In genomic region chr4:24794111-24794860, GRCh38 we compare ENCODE assay signal across 10 cellular contexts. TPM values are rescaled to one million over a fixed set of nuclear protein-coding genes. Genes with fewer than 3 reads are reported as not detected.
DNase-seq lines count a peak whose midpoint lies in the region; ATAC-seq and TF ChIP-seq lines count a peak whose summit lies in the region.
"Had no signal": no experiment of that assay in that cellular context is flagged by ENCODE, and none has a peak within 500 bp of the region (broad histone marks: within the 10 kb centered on the region; RNA-seq: fewer than 3 reads in every experiment).

No MANE protein-coding gene starts in this region.

- H3K36me3 ChIP-seq in BLaER1 treated with 17β-estradiol and CSF1 and Interleukin-3, amounts not matched to agents 10 nM and 100 nM: no peaks in the 10 kb centered on the region
- H3K36me3 ChIP-seq in rectal smooth muscle tissue (ENCODE audit: control insufficient read depth, insufficient read depth, low read length): no peaks in the 10 kb centered on the region

- ATAC-seq in SK-N-SH treated with all-trans-retinoic acid at 6 μM for 48 hours: peak; percentile 4; the same call in 1 of the 3 replicates
- peak; percentile 17 to 41 for ATAC-seq in left cardiac atrium
- ATAC-seq in GM18868 (IDR thresholded peaks at IDR 0.05; ENCODE audit: unreplicated experiment): no peak

- no peaks in the 10 kb centered on the region for H4K20me1 ChIP-seq in BLaER1 treated with 17β-estradiol and CSF1 and Interleukin-3, amounts not matched to agents 10 nM and 100 nM

- no peaks in the 10 kb centered on the region; a peak in 1 of 22 replicates for H3K27me3 ChIP-seq in BLaER1 treated with 17β-estradiol and CSF1 and Interleukin-3, amounts not matched to agents 10 nM and 100 nM
- no peaks in the 10 kb centered on the region for H3K27me3 ChIP-seq in rectal smooth muscle tissue (ENCODE audit: control insufficient read depth, insufficient read depth, low read length)

- H3K9me3 ChIP-seq in BLaER1 treated with 17β-estradiol and CSF1 and Interleukin-3, amounts not matched to agents 10 nM and 100 nM (replicated peaks in 1 of 11): peaks cover under 1 to 6% (median 2%) of the 10 kb centered on the region in 11 experiments; a peak in 15 of 22 replicates

- peaks cover 6 to 31% (median 17%) of the 10 kb centered on the region in 10 experiments; a peak in 19 of 20 replicates for H3K4me1 ChIP-seq in BLaER1 treated with 17β-estradiol and CSF1 and Interleukin-3, amounts not matched to agents 10 nM and 100 nM
- H3K4me1 ChIP-seq in rectal smooth muscle tissue (ENCODE audit: control insufficient read depth, insufficient read depth, low read length): peaks cover 18% of the 10 kb centered on the region

- H3K9ac ChIP-seq in BLaER1 treated with 17β-estradiol and CSF1 and Interleukin-3, amounts not matched to agents 10 nM and 100 nM: no peak overlapping the region
- H3K9ac ChIP-seq in rectal smooth muscle tissue (ENCODE audit: low read length): no peak overlapping the region

- H3K4me3 ChIP-seq in BLaER1 treated with 17β-estradiol and CSF1 and Interleukin-3, amounts not matched to agents 10 nM and 100 nM: no peak overlapping the region
- H3K4me3 ChIP-seq in rectal smooth muscle tissue (ENCODE audit: low read length): peak overlapping the region; percentile 44

- no peak overlapping the region for H3K27ac ChIP-seq in BLaER1 treated with 17β-estradiol and CSF1 and Interleukin-3, amounts not matched to agents 10 nM and 100 nM
- peak overlapping the region; percentile 93 for H3K27ac ChIP-seq in rectal smooth muscle tissue (ENCODE audit: low read depth, low read length)

- intact Hi-C loops in left cardiac atrium (cut with DNase I): loop anchor here in 1 of 2 donors (10.0 kb wide), 2 partner anchors 209 to 309 kb away; partner anchors contain the start of gene DHX15

- peak overlapping the region in 10 of 11 experiments; percentile 5 to 79 (median 50); a peak in 15 of 22 replicates for H3K4me2 ChIP-seq in BLaER1 treated with 17β-estradiol and CSF1 and Interleukin-3, amounts not matched to agents 10 nM and 100 nM

- DNase-seq in left cardiac atrium: peak; percentile 48
- no peak for DNase-seq in NCI-H187 treated with DMSO at 0.1 percent for 48 hours (lab: John Stamatoyannopoulos, UW)
- DNase-seq in H4 (ENCODE audit: low spot score): no peak
- no peak for DNase-seq in superior temporal gyrus (ENCODE audit: extremely low spot score)
- DNase-seq: activated CD4-positive, alpha-beta T cell treated with anti-CD3 and anti-CD28 coated beads for 48 hours; OCI-M1 had no signal

TF ChIP-seq in SK-N-SH treated with all-trans-retinoic acid at 6 μM for 48 hours, 23 proteins besides CTCF, POLR2A, EP300 and RAD21:
- TF ChIP-seq ESRRG (CRISPR knock-in tag; IDR thresholded peaks at IDR 0.05) (no peak), SNAI2 (CRISPR knock-in tag; IDR thresholded peaks at IDR 0.05) (no peak), ARNTL (CRISPR knock-in tag; IDR thresholded peaks at IDR 0.05; ENCODE audit: borderline replicate concordance, low read depth) (no peak), RARB (CRISPR knock-in tag; IDR thresholded peaks at IDR 0.05) (no peak), ZFP30 (CRISPR knock-in tag; IDR thresholded peaks at IDR 0.05) (no peak), ISL1 (CRISPR knock-in tag; IDR thresholded peaks at IDR 0.05) (no peak), PPARA (CRISPR knock-in tag; IDR thresholded peaks at IDR 0.05; ENCODE audit: borderline replicate concordance) (no peak), OSR1 (CRISPR knock-in tag; IDR thresholded peaks at IDR 0.05) (no peak), TCF4 (CRISPR knock-in tag; IDR thresholded peaks at IDR 0.05; ENCODE audit: borderline replicate concordance) (no peak), CSRNP3 (CRISPR knock-in tag; IDR thresholded peaks at IDR 0.05) (no peak), BACH2 (CRISPR knock-in tag; IDR thresholded peaks at IDR 0.05; ENCODE audit: borderline replicate concordance) (no peak), POU6F1 (CRISPR knock-in tag; IDR thresholded peaks at IDR 0.05; ENCODE audit: borderline replicate concordance, low read depth) (no peak), ZC3H10 (CRISPR knock-in tag; IDR thresholded peaks at IDR 0.05) (no peak), ZNF70 (CRISPR knock-in tag; IDR thresholded peaks at IDR 0.05) (no peak), TOX (CRISPR knock-in tag; IDR thresholded peaks at IDR 0.05; ENCODE audit: borderline replicate concordance) (no peak), ZNF565 (CRISPR knock-in tag; conservative IDR thresholded peaks at IDR 0.05; ENCODE audit: low read depth) (no peak)
TF ChIP-seq in SK-N-SH treated with all-trans-retinoic acid at 6 μM for 48 hours: peak in this region for 0.

RNA-seq across cellular contexts. Expression of gene SOD3, which starts 1.1 kb away (rescaled TPM):
- total RNA-seq in left cardiac atrium: 100 to 1,000 TPM in 1 of 2 donors, 10 to 100 TPM in 1; 69.4 to 120 TPM
- total RNA-seq in H4 (2014; rRNA removed; shearing (Covaris generic)): 1.6 TPM in 1 of 2 replicates, not detected in the other

Comparison
In these comparisons a context has a peak if more than half of its experiments do, and no peak if none do; other contexts are left out.
1. RNA of gene SOD3, which starts 1.1 kb away (total RNA-seq): 69.4 to 120 TPM in left cardiac atrium; 1.6 TPM in H4; every median in the first group is over 10 times any median in the second.